15 cellular contexts compared by ENCODE assay signal in the genomic region with DNA sequence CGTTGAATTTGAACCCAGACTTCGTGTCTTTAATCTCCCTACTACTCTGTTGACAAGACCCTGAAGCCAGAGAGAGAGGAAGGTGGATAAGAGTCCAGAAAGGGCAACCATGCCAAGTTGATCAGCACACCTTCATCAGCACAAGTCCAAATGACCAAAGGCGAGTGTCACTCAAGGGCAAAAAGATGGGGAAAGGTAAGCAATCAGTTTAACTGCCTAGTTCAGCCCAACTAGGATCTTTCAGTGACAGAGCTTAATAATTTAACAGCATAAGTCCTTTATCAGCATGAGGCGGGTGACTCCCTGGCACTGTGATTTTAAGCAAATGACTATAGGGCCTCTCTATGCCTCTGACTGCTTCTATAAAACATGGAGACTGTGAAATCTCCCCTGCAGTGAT. TPM values are rescaled to one million over a fixed set of nuclear protein-coding genes. Genes with fewer than 3 reads are reported as not detected.
DNase-seq lines count a peak whose midpoint lies in the region; ATAC-seq and TF ChIP-seq lines count a peak whose summit lies in the region.
"Had no signal": no experiment of that assay in that cellular context is flagged by ENCODE, and none has a peak within 500 bp of the region (broad histone marks: within the 10 kb centered on the region; RNA-seq: fewer than 3 reads in every experiment).

No MANE protein-coding gene starts in this region.

- no peak overlapping the region for H2AFZ ChIP-seq in IMR-90 (replicated peaks; ENCODE audit: low read length, poor library complexity)

- H3K4me1 ChIP-seq in IMR-90 (ENCODE audit: control insufficient read depth, insufficient read depth, low read length) (peaks cover 15% of the 10 kb centered on the region), right cardiac atrium (ENCODE audit: control insufficient read depth, insufficient read depth, low read length) (peaks cover 15% of the 10 kb centered on the region)

- H3K4me3 ChIP-seq in IMR-90 (ENCODE audit: insufficient read depth, low read depth, low read length) (no peak overlapping the region), right cardiac atrium (ENCODE audit: low read length) (no peak overlapping the region)
- H3K4me3 ChIP-seq: body of pancreas, heart right ventricle, testis had no signal

- H3K23ac ChIP-seq in IMR-90 (ENCODE audit: low read depth, low read length): peak overlapping the region; percentile 58; the same call in 1 of the 2 replicates

- H2BK5ac ChIP-seq in IMR-90 (ENCODE audit: low read depth, low read length, poor library complexity, severe bottlenecking): peak overlapping the region; percentile 94

- peak overlapping the region; percentile 84 for H3K4ac ChIP-seq in IMR-90 (ENCODE audit: low read depth, low read length)

- H2BK15ac ChIP-seq in IMR-90 (ENCODE audit: low read depth, low read length): peak overlapping the region; percentile 78; the same call in 2 of the 3 replicates

- in situ Hi-C loops in Caki2 (cut with HindIII; ENCODE audit: low pct_unique_long_range_greater_than_20kb, low sequenced_read_pairs) (no loop called here), IMR-90 (cut with MboI; ENCODE audit: low sequenced_read_pairs) (no loop called here)

- CTCF ChIA-PET in IMR-90 (lab: Yijun Ruan, JAX): interaction anchor here (1.1 kb wide), 1 partner anchor 9 kb away, joined by 3 read pairs; no protein-coding TSS in a partner anchor

- peak overlapping the region; percentile 90 for H4K91ac ChIP-seq in IMR-90 (ENCODE audit: insufficient read depth, low read depth, low read length)

- peaks cover 11% of the 10 kb centered on the region; the same call in 1 of the 2 replicates for H4K20me1 ChIP-seq in IMR-90 (ENCODE audit: insufficient read depth, low read length)

- POLR2A ChIA-PET in IMR-90 (lab: Charles Lee; ENCODE audit: unreplicated experiment): no interaction called here

- peak overlapping the region; percentile 92 for H2BK120ac ChIP-seq in IMR-90 (ENCODE audit: low read depth, low read length)

- no peaks in the 10 kb centered on the region for H3K27me3 Mint-ChIP-seq in activated CD4-positive, alpha-beta T cell treated with anti-CD3 and anti-CD28 coated beads, Interleukin-2, amount 10 ng/mL, durations not matched to agents 24 days and 14 days
- H3K27me3 Mint-ChIP-seq: activated CD4-positive, alpha-beta T cell treated with anti-CD3 and anti-CD28 coated beads, Interleukin-2, amount 10 ng/mL, durations not matched to agents 7 days and 5 days; activated naive CD4-positive, alpha-beta T cell treated with anti-CD3 and anti-CD28 coated beads, Interleukin-2, amount 10 ng/mL, durations not matched to agents 7 days and 5 days had no signal

- no peak; the same call in 1 of the 2 replicates for TF ChIP-seq POLR2A in IMR-90 (IDR thresholded peaks at IDR 0.05; ENCODE audit: low read depth, low read length)

- H3K9me3 ChIP-seq in IMR-90 (ENCODE audit: control insufficient read depth, insufficient read depth, low read length): no peaks in the 10 kb centered on the region
- H3K9me3 ChIP-seq in right cardiac atrium (ENCODE audit: control insufficient read depth, low read length): no peaks in the 10 kb centered on the region
- H3K9me3 ChIP-seq: body of pancreas, heart right ventricle, testis had no signal

- peak overlapping the region; percentile 98 for H4K5ac ChIP-seq in IMR-90 (ENCODE audit: low read depth, low read length)

- no peak overlapping the region for H3K27ac Mint-ChIP-seq in activated CD4-positive, alpha-beta T cell treated with anti-CD3 and anti-CD28 coated beads, Interleukin-2, amount 10 ng/mL, durations not matched to agents 24 days and 14 days
- H3K27ac Mint-ChIP-seq: activated CD4-positive, alpha-beta T cell treated with anti-CD3 and anti-CD28 coated beads, Interleukin-2, amount 10 ng/mL, durations not matched to agents 7 days and 5 days; activated naive CD4-positive, alpha-beta T cell treated with anti-CD3 and anti-CD28 coated beads, Interleukin-2, amount 10 ng/mL, durations not matched to agents 7 days and 5 days had no signal

- dilution Hi-C loops in IMR-90 (cut with HindIII; ENCODE audit: low sequenced_read_pairs, unreplicated experiment): no loop called here

- peak overlapping the region; percentile 100 for H3K18ac ChIP-seq in IMR-90 (ENCODE audit: low read depth, low read length)

- H3K9me3 Mint-ChIP-seq in activated CD4-positive, alpha-beta T cell treated with anti-CD3 and anti-CD28 coated beads, Interleukin-2, amount 10 ng/mL, durations not matched to agents 24 days and 14 days: no peaks in the 10 kb centered on the region

- peaks cover 16 to 53% of the 10 kb centered on the region in 2 experiments for H3K79me1 ChIP-seq in IMR-90 (ENCODE audit: low read depth in 1 of 2, low read length in 2 of 2)

- peak overlapping the region; percentile 18; the same call in 1 of the 2 replicates for H3K4me2 ChIP-seq in IMR-90 (ENCODE audit: low read depth, low read length)

- peak overlapping the region; percentile 98 for H2AK5ac ChIP-seq in IMR-90 (ENCODE audit: low read depth, low read length)

- WGBS in IMR-90 (ENCODE audit: extremely low coverage in 2 of 2, insufficient read length in 1 of 2), 2 experiments: no CpG with 5 or more reads among the region's 4 CpGs
- WGBS in right cardiac atrium: 89% methylated on average over 4 of the region's 4 CpGs

- H2AK9ac ChIP-seq in IMR-90 (replicated peaks; ENCODE audit: low read depth, low read length, poor library complexity): no peak overlapping the region

- no peak for TF ChIP-seq CTCF in IMR-90 (conservative IDR thresholded peaks at IDR 0.05; ENCODE audit: low read depth, low read length)

- DNase-seq in Caki2 (ENCODE audit: low read depth): peak; percentile 70
- no peak for DNase-seq in IMR-90
- DNase-seq in right cardiac atrium: no peak
- DNase-seq in renal cortical epithelial cell (ENCODE audit: low read depth): peak; percentile 29
- DNase-seq in activated CD4-positive, alpha-beta T cell treated with anti-CD3 and anti-CD28 coated beads, Interleukin-2, amount 50 U/mL, for 1 hour: no peak
- DNase-seq in anterior cingulate cortex (lab: John Stamatoyannopoulos, UW): no peak
- no peak for DNase-seq in activated CD4-positive, alpha-beta T cell treated with anti-CD3 and anti-CD28 coated beads, Interleukin-2, amount 10 ng/mL, durations not matched to agents 24 days and 14 days
- DNase-seq: activated CD4-positive, alpha-beta T cell treated with anti-CD3 and anti-CD28 coated beads, Interleukin-2, amount 10 ng/mL, durations not matched to agents 7 days and 5 days; activated naive CD4-positive, alpha-beta T cell treated with anti-CD3 and anti-CD28 coated beads, Interleukin-2, amount 10 ng/mL, durations not matched to agents 7 days and 5 days; activated T-cell treated with anti-CD3 and anti-CD28 coated beads for 4 hours; heart right ventricle; stimulated activated CD4-positive, alpha-beta T cell treated with anti-CD3 and anti-CD28 coated beads, Interleukin-4, amount 100 ng/mL, for 4 hours; testis had no signal

- no peak for TF ChIP-seq RAD21 in IMR-90 (IDR thresholded peaks at IDR 0.05; ENCODE audit: low read length)

- H3K14ac ChIP-seq in IMR-90 (replicated peaks; ENCODE audit: low read depth, low read length): peak overlapping the region; percentile 78

- H3K27ac ChIP-seq in IMR-90 (ENCODE audit: insufficient read depth, low read length) (peak overlapping the region; percentile 70), right cardiac atrium (ENCODE audit: low read length) (peak overlapping the region; percentile 74)
- H3K27ac ChIP-seq: testis had no signal

- ATAC-seq in IMR-90 (ENCODE audit: low read depth): no peak
- no peak for ATAC-seq in right cardiac atrium
- ATAC-seq in GM19463 (IDR thresholded peaks at IDR 0.05; ENCODE audit: unreplicated experiment): no peak

- H3K4me1 Mint-ChIP-seq in activated CD4-positive, alpha-beta T cell treated with anti-CD3 and anti-CD28 coated beads, Interleukin-2, amount 10 ng/mL, durations not matched to agents 24 days and 14 days: peaks cover 43% of the 10 kb centered on the region

- intact Hi-C loops in IMR-90 (cut with micrococcal nuclease): loop anchor here (5.0 kb wide), 1 partner anchor 186 kb away; no protein-coding TSS in a partner anchor
- intact Hi-C loops in right cardiac atrium (cut with DNase I): no loop called here
- intact Hi-C loops in activated CD4-positive, alpha-beta T cell treated with anti-CD3 and anti-CD28 coated beads, Interleukin-2, amount 10 ng/mL, durations not matched to agents 24 days and 14 days (cut with micrococcal nuclease): no loop called here

- H3K27me3 ChIP-seq in IMR-90 (ENCODE audit: control insufficient read depth, insufficient read depth, low read length) (no peaks in the 10 kb centered on the region), right cardiac atrium (ENCODE audit: control insufficient read depth, insufficient read depth) (no peaks in the 10 kb centered on the region)
- H3K27me3 ChIP-seq: body of pancreas, heart right ventricle, testis had no signal

- peaks cover 11% of the 10 kb centered on the region for H3K9me1 ChIP-seq in IMR-90 (ENCODE audit: insufficient read depth, low read length)

- no peak overlapping the region for H3K4me3 Mint-ChIP-seq in activated CD4-positive, alpha-beta T cell treated with anti-CD3 and anti-CD28 coated beads, Interleukin-2, amount 10 ng/mL, durations not matched to agents 24 days and 14 days
- H3K4me3 Mint-ChIP-seq: activated CD4-positive, alpha-beta T cell treated with anti-CD3 and anti-CD28 coated beads, Interleukin-2, amount 10 ng/mL, durations not matched to agents 7 days and 5 days; activated naive CD4-positive, alpha-beta T cell treated with anti-CD3 and anti-CD28 coated beads, Interleukin-2, amount 10 ng/mL, durations not matched to agents 7 days and 5 days had no signal

- H3K36me3 ChIP-seq in IMR-90 (ENCODE audit: control insufficient read depth, insufficient read depth, low read length): no peaks in the 10 kb centered on the region

- peak overlapping the region; percentile 68 to 72 for H4K8ac ChIP-seq in IMR-90 (ENCODE audit: low read depth in 2 of 2, low read length in 2 of 2)

- H3K56ac ChIP-seq in IMR-90 (ENCODE audit: extremely low read depth, insufficient read depth, low read length): 0 out of 2 replicates have a peak overlapping the region, but pooled peaks have one; percentile 41

- H2BK20ac ChIP-seq in IMR-90 (ENCODE audit: low read depth, low read length): peak overlapping the region; percentile 91

- no peak overlapping the region; the same call in 1 of the 2 replicates for H3K9ac ChIP-seq in IMR-90 (ENCODE audit: low read depth, low read length)

- no TSS peak for BruUV-seq in IMR-90 (replicated peaks; lab: Mats Ljungman, UMichigan)

- H3K36me3 Mint-ChIP-seq in activated CD4-positive, alpha-beta T cell treated with anti-CD3 and anti-CD28 coated beads, Interleukin-2, amount 10 ng/mL, durations not matched to agents 24 days and 14 days (ENCODE audit: low read depth): peaks cover 60% of the 10 kb centered on the region

RNA-seq across cellular contexts. Expression of gene SUCLG2, which starts 6.2 kb away (rescaled TPM):
- total RNA-seq in Caki2 (2014; rRNA removed; shearing (Covaris generic); ENCODE audit: low replicate concordance): 36.7 and 45.5 TPM in 2 replicates
- 34.6 and 45.5 TPM in 2 replicates for total RNA-seq in IMR-90 (2012; rRNA removed)
- 21.4 and 26.8 TPM in 2 replicates for polyA plus RNA-seq in IMR-90 (2012; rRNA removed)
- 5.3 TPM in 2 replicates for polyA plus RNA-seq in IMR-90 (2012; cell fraction: cytosol; rRNA removed)
- polyA plus RNA-seq in IMR-90 (2012; cell fraction: nucleus; rRNA removed; ENCODE audit: low replicate concordance): 1.3 and 8.4 TPM in 2 replicates
- 10 to 100 TPM; 66.3 to 84.8 (median 73.2) TPM for total RNA-seq in right cardiac atrium
- polyA plus RNA-seq in right cardiac atrium: 50.6 TPM
- 94.1 and 111 TPM in 2 replicates for total RNA-seq in renal cortical epithelial cell
- 33.2 and 34.6 TPM in 2 replicates for total RNA-seq in activated CD4-positive, alpha-beta T cell treated with anti-CD3 and anti-CD28 coated beads, Interleukin-2, amount 10 ng/mL, durations not matched to agents 24 days and 14 days

Comparison
In these comparisons a context has a peak if more than half of its experiments do, and no peak if none do; other contexts are left out.
1. DNase-seq: peak in Caki2 (single experiment) and renal cortical epithelial cell (single experiment); none in IMR-90 (single experiment), right cardiac atrium (0 of 3), activated CD4-positive, alpha-beta T cell treated with anti-CD3 and anti-CD28 coated beads, Interleukin-2, amount 50 U/mL, for 1 hour (single experiment), anterior cingulate cortex (0 of 58) and activated CD4-positive, alpha-beta T cell treated with anti-CD3 and anti-CD28 coated beads, Interleukin-2, amount 10 ng/mL, durations not matched to agents 24 days and 14 days (single experiment).